ENCODE assay signal across 1 cellular context in the genomic region with DNA sequence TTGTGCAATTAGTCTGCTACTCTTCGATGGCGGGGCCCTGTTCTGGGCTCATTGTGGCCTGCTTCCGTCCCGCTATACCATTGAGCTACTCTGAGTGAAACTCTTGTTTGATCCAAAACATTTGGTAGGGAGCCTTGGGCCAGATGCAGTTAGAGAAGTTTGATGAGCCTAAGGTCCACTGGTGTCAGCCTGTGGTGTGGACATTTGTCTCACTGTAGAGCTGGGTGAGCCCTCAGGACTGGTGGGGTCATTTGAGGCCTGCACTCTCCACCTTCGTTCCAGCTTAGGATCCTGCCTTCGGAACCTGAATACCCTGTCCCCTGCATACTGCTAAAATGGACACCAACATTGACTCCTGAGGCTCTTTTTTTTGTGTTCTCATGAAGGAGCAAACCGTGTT.
TF ChIP-seq lines count a peak whose summit lies in the region.

No MANE protein-coding gene starts in this region.

TF ChIP-seq in GM23338, 12 proteins besides CTCF, POLR2A, EP300 and RAD21 (continued from another document):
- TF ChIP-seq, protein P1, sequence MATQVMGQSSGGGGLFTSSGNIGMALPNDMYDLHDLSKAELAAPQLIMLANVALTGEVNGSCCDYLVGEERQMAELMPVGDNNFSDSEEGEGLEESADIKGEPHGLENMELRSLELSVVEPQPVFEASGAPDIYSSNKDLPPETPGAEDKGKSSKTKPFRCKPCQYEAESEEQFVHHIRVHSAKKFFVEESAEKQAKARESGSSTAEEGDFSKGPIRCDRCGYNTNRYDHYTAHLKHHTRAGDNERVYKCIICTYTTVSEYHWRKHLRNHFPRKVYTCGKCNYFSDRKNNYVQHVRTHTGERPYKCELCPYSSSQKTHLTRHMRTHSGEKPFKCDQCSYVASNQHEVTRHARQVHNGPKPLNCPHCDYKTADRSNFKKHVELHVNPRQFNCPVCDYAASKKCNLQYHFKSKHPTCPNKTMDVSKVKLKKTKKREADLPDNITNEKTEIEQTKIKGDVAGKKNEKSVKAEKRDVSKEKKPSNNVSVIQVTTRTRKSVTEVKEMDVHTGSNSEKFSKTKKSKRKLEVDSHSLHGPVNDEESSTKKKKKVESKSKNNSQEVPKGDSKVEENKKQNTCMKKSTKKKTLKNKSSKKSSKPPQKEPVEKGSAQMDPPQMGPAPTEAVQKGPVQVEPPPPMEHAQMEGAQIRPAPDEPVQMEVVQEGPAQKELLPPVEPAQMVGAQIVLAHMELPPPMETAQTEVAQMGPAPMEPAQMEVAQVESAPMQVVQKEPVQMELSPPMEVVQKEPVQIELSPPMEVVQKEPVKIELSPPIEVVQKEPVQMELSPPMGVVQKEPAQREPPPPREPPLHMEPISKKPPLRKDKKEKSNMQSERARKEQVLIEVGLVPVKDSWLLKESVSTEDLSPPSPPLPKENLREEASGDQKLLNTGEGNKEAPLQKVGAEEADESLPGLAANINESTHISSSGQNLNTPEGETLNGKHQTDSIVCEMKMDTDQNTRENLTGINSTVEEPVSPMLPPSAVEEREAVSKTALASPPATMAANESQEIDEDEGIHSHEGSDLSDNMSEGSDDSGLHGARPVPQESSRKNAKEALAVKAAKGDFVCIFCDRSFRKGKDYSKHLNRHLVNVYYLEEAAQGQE (IDR thresholded peaks at IDR 0.05; ENCODE audit: unreplicated experiment): no peak
